In the genomic region with DNA sequence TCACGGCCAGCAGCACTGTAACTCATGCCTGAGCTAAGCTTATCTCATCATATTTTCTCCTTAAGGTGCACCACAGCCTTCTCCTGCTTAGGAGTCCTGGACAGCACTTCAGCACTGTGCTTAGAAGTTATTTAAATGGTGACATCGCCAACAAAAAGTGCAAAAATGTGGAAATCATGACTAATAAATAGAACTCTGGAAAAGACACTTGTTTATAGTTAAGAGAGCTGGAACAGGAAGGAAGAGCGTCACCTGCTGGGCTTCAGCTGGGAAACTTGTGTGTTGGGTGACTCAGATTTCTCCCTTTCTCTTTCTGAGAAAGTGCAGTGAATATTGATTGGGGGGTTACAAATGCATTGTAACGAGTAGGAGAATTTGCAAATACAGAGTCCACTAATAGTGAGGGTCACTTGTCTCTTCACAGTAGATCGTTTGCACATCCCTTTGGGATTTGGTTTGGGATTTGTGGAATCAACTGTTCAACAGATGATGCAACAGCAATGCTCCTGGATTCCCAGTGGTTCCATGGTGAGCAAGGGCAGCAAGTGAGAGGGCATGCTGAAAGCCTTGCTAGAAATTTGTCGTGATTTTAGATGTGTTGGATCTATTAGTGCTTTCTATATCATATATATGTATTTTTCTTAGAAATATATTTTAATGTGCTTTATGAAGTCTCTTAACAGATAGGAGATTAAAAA, we compare ENCODE assay signal across 1 cellular context.
TF ChIP-seq lines count a peak whose summit lies in the region.

No MANE protein-coding gene starts in this region.

TF ChIP-seq in endothelial cell of umbilical vein, 7 proteins besides CTCF, POLR2A, EP300 and RAD21:
- TF ChIP-seq JUN (IDR thresholded peaks at IDR 0.05; ENCODE audit: borderline replicate concordance, insufficient read depth, insufficient read length, low read depth) (no peak), GATA2 (IDR thresholded peaks at IDR 0.05; ENCODE audit: insufficient read depth, insufficient read length, low read depth, low read length) (no peak), EZH2 (IDR thresholded peaks at IDR 0.05; ENCODE audit: borderline replicate concordance, low read depth, low read length, severe bottlenecking) (no peak), POLR2AphosphoS5 (IDR thresholded peaks at IDR 0.05; ENCODE audit: insufficient read depth, low read depth, low read length) (no peak), MYC (IDR thresholded peaks at IDR 0.05; ENCODE audit: low read depth, low read length) (no peak), MAX (IDR thresholded peaks at IDR 0.05; ENCODE audit: insufficient read depth, insufficient read length) (no peak), FOS (IDR thresholded peaks at IDR 0.05; ENCODE audit: borderline replicate concordance, insufficient read depth, low read length) (no peak)
